Comparison of ENCODE assay signal across 5 cellular contexts in the genomic region with DNA sequence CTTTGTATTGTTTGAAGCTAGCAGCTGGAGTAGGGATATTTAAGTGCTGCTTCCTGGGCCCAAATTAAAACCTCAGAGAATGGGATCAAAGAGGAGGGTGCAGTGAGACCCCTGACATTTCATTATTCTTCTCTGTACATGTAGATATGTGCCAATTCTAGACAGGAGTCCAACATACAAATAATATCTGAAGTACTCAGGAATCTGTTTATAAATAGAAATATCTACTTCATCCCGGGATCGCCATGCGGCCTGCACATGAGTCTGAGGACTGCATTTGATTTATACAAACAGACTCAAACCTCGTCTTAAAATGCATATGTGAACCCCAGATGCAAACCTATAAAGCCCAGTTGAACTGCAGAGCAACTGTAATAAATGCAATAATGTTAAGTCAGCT.
"Had no signal": no experiment of that assay in that cellular context is flagged by ENCODE, and none has a peak within 500 bp of the region (broad histone marks: within the 10 kb centered on the region; RNA-seq: fewer than 3 reads in every experiment).

No MANE protein-coding gene starts in this region.

- H3K4me3 Mint-ChIP-seq: GM23338, H9, IgD-negative memory B cell had no signal

- H3K36me3 Mint-ChIP-seq: IgD-negative memory B cell had no signal

- H3K27ac Mint-ChIP-seq: GM23338, H9, IgD-negative memory B cell had no signal

- H3K9me3 Mint-ChIP-seq: GM23338, H9, IgD-negative memory B cell had no signal

- DNase-seq: H9, HCEC 1CT had no signal

- H3K27me3 Mint-ChIP-seq: IgD-negative memory B cell had no signal

- H3K27ac ChIP-seq: HL-60 had no signal

- ATAC-seq: GM23338 had no signal

- H3K4me1 Mint-ChIP-seq: IgD-negative memory B cell had no signal

- H3K4me3 ChIP-seq: GM23338 had no signal
